8 cellular contexts compared by ENCODE assay signal in the genomic region with DNA sequence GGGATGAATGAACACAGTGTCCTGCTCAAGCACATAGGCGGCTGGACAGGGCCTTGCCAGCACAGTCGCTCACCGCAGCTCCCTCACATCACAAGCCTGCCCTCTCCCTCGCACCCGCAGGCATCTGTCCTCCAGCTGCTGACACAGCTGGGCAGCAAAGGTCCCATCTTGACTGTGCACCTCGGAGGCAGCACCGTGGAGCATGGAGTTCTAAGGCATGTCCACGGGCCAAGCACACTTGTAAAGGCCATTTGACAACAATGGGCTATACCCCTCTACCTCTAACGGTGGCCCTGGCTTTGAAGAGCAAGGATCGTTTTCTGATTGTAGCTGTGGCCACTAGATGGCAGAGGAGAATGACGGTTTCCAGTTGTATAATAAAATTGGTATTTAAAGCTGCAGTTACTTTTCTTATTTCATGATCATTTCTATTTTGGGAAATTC. TPM values are rescaled to one million over a fixed set of nuclear protein-coding genes. Genes with fewer than 3 reads are reported as not detected.
A peak's percentile ranks its signal among the peaks of the same experiment; 100 is the strongest.
DNase-seq lines count a peak whose midpoint lies in the region; ATAC-seq and TF ChIP-seq lines count a peak whose summit lies in the region.

No MANE protein-coding gene starts in this region.

- H3K4me1 Mint-ChIP-seq in WTC11: peaks cover 19% of the 10 kb centered on the region

- CTCF ChIA-PET in WTC11 (lab: Charles Lee): interaction anchor here (0.7 to 1.7 kb wide), 11 partner anchors 9 to 479 kb away, joined by 3 to 9 read pairs (median 4); a partner anchor contains a TSS

- intact Hi-C loops in Right ventricle myocardium superior (cut with DNase I) (loop anchor here (10.0 kb wide), 3 partner anchors 224 to 464 kb away; a partner anchor contains a TSS), sciatic nerve (cut with DNase I) (loop anchor here (10.0 kb wide), 1 partner anchor 134 kb away; a partner anchor contains a TSS)

- ATAC-seq in HG03378 (IDR thresholded peaks at IDR 0.05; ENCODE audit: unreplicated experiment) (peak; percentile 53), WTC11 (peak; percentile 20; the same call in 1 of the 2 replicates), Right ventricle myocardium superior (ENCODE audit: poor library complexity) (peak; percentile 38), sciatic nerve (peak; percentile 83), GM19324 (IDR thresholded peaks at IDR 0.05; ENCODE audit: low FRiP score, unreplicated experiment) (no peak)

- no peaks in the 10 kb centered on the region for H3K27me3 Mint-ChIP-seq in WTC11 (ENCODE audit: low read depth)

- POLR2A ChIA-PET in WTC11 (lab: Charles Lee): no interaction called here

- H3K36me3 Mint-ChIP-seq in WTC11: no peaks in the 10 kb centered on the region

- H3K27ac Mint-ChIP-seq in WTC11: no peak overlapping the region

- no peaks in the 10 kb centered on the region for H3K9me3 Mint-ChIP-seq in WTC11

- H3K4me3 Mint-ChIP-seq in WTC11: no peak overlapping the region

- no peak for TF ChIP-seq CTCF in WTC11 (IDR thresholded peaks at IDR 0.05)

- peak; percentile 27 for DNase-seq in NCI-H748 (lab: John Stamatoyannopoulos, UW; ENCODE audit: unreplicated experiment)
- no peak for DNase-seq in NCI-H748 treated with DMSO at 0.1 percent for 48 hours (lab: John Stamatoyannopoulos, UW)
- no peak for DNase-seq in WTC11 (ENCODE audit: low spot score)
- DNase-seq in Right ventricle myocardium superior: no peak
- peak; percentile 67 for DNase-seq in sciatic nerve (ENCODE audit: low spot score)
- DNase-seq in islet precursor cell: no peak

TF ChIP-seq in WTC11, 78 proteins besides CTCF, POLR2A, EP300 and RAD21 (continues in another document):
- TF ChIP-seq, protein P1, sequence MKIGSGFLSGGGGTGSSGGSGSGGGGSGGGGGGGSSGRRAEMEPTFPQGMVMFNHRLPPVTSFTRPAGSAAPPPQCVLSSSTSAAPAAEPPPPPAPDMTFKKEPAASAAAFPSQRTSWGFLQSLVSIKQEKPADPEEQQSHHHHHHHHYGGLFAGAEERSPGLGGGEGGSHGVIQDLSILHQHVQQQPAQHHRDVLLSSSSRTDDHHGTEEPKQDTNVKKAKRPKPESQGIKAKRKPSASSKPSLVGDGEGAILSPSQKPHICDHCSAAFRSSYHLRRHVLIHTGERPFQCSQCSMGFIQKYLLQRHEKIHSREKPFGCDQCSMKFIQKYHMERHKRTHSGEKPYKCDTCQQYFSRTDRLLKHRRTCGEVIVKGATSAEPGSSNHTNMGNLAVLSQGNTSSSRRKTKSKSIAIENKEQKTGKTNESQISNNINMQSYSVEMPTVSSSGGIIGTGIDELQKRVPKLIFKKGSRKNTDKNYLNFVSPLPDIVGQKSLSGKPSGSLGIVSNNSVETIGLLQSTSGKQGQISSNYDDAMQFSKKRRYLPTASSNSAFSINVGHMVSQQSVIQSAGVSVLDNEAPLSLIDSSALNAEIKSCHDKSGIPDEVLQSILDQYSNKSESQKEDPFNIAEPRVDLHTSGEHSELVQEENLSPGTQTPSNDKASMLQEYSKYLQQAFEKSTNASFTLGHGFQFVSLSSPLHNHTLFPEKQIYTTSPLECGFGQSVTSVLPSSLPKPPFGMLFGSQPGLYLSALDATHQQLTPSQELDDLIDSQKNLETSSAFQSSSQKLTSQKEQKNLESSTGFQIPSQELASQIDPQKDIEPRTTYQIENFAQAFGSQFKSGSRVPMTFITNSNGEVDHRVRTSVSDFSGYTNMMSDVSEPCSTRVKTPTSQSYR (CRISPR knock-in tag; IDR thresholded peaks at IDR 0.05): no peak
- TF ChIP-seq KAT7 (CRISPR knock-in tag; IDR thresholded peaks at IDR 0.05; ENCODE audit: borderline replicate concordance) (no peak), FOXK1 (CRISPR knock-in tag; IDR thresholded peaks at IDR 0.05) (no peak), NR2C2 (CRISPR knock-in tag; IDR thresholded peaks at IDR 0.05) (no peak), NR3C1 (CRISPR knock-in tag; conservative IDR thresholded peaks at IDR 0.05; ENCODE audit: low read depth) (no peak), CREM (CRISPR knock-in tag; IDR thresholded peaks at IDR 0.05) (no peak), SMAD3 (CRISPR knock-in tag; IDR thresholded peaks at IDR 0.05; ENCODE audit: borderline replicate concordance) (no peak), ZNF232 (CRISPR knock-in tag; IDR thresholded peaks at IDR 0.05) (no peak)
- TF ChIP-seq, protein P2, sequence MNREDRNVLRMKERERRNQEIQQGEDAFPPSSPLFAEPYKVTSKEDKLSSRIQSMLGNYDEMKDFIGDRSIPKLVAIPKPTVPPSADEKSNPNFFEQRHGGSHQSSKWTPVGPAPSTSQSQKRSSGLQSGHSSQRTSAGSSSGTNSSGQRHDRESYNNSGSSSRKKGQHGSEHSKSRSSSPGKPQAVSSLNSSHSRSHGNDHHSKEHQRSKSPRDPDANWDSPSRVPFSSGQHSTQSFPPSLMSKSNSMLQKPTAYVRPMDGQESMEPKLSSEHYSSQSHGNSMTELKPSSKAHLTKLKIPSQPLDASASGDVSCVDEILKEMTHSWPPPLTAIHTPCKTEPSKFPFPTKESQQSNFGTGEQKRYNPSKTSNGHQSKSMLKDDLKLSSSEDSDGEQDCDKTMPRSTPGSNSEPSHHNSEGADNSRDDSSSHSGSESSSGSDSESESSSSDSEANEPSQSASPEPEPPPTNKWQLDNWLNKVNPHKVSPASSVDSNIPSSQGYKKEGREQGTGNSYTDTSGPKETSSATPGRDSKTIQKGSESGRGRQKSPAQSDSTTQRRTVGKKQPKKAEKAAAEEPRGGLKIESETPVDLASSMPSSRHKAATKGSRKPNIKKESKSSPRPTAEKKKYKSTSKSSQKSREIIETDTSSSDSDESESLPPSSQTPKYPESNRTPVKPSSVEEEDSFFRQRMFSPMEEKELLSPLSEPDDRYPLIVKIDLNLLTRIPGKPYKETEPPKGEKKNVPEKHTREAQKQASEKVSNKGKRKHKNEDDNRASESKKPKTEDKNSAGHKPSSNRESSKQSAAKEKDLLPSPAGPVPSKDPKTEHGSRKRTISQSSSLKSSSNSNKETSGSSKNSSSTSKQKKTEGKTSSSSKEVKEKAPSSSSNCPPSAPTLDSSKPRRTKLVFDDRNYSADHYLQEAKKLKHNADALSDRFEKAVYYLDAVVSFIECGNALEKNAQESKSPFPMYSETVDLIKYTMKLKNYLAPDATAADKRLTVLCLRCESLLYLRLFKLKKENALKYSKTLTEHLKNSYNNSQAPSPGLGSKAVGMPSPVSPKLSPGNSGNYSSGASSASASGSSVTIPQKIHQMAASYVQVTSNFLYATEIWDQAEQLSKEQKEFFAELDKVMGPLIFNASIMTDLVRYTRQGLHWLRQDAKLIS (CRISPR knock-in tag; IDR thresholded peaks at IDR 0.05; ENCODE audit: borderline replicate concordance): no peak
- TF ChIP-seq, protein P3, sequence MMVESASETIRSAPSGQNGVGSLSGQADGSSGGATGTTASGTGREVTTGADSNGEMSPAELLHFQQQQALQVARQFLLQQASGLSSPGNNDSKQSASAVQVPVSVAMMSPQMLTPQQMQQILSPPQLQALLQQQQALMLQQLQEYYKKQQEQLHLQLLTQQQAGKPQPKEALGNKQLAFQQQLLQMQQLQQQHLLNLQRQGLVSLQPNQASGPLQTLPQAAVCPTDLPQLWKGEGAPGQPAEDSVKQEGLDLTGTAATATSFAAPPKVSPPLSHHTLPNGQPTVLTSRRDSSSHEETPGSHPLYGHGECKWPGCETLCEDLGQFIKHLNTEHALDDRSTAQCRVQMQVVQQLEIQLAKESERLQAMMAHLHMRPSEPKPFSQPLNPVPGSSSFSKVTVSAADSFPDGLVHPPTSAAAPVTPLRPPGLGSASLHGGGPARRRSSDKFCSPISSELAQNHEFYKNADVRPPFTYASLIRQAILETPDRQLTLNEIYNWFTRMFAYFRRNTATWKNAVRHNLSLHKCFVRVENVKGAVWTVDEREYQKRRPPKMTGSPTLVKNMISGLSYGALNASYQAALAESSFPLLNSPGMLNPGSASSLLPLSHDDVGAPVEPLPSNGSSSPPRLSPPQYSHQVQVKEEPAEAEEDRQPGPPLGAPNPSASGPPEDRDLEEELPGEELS (CRISPR knock-in tag; IDR thresholded peaks at IDR 0.05): no peak
- TF ChIP-seq, protein P4, sequence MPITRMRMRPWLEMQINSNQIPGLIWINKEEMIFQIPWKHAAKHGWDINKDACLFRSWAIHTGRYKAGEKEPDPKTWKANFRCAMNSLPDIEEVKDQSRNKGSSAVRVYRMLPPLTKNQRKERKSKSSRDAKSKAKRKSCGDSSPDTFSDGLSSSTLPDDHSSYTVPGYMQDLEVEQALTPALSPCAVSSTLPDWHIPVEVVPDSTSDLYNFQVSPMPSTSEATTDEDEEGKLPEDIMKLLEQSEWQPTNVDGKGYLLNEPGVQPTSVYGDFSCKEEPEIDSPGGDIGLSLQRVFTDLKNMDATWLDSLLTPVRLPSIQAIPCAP (CRISPR knock-in tag; IDR thresholded peaks at IDR 0.05): no peak
- TF ChIP-seq, protein P5, sequence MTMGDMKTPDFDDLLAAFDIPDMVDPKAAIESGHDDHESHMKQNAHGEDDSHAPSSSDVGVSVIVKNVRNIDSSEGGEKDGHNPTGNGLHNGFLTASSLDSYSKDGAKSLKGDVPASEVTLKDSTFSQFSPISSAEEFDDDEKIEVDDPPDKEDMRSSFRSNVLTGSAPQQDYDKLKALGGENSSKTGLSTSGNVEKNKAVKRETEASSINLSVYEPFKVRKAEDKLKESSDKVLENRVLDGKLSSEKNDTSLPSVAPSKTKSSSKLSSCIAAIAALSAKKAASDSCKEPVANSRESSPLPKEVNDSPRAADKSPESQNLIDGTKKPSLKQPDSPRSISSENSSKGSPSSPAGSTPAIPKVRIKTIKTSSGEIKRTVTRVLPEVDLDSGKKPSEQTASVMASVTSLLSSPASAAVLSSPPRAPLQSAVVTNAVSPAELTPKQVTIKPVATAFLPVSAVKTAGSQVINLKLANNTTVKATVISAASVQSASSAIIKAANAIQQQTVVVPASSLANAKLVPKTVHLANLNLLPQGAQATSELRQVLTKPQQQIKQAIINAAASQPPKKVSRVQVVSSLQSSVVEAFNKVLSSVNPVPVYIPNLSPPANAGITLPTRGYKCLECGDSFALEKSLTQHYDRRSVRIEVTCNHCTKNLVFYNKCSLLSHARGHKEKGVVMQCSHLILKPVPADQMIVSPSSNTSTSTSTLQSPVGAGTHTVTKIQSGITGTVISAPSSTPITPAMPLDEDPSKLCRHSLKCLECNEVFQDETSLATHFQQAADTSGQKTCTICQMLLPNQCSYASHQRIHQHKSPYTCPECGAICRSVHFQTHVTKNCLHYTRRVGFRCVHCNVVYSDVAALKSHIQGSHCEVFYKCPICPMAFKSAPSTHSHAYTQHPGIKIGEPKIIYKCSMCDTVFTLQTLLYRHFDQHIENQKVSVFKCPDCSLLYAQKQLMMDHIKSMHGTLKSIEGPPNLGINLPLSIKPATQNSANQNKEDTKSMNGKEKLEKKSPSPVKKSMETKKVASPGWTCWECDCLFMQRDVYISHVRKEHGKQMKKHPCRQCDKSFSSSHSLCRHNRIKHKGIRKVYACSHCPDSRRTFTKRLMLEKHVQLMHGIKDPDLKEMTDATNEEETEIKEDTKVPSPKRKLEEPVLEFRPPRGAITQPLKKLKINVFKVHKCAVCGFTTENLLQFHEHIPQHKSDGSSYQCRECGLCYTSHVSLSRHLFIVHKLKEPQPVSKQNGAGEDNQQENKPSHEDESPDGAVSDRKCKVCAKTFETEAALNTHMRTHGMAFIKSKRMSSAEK (CRISPR knock-in tag; IDR thresholded peaks at IDR 0.05; ENCODE audit: borderline replicate concordance): no peak

RNA-seq across cellular contexts. Expression of a gene that starts 53.8 kb away (rescaled TPM):
- total RNA-seq in WTC11 (2021) (2.5 to 4.2 TPM (median 2.6 TPM) in 3 replicates), Right ventricle myocardium superior (15.4 TPM), sciatic nerve (1.3 TPM)

Comparison
In these comparisons a context has a peak if more than half of its experiments do, and no peak if none do; other contexts are left out.
1. DNase-seq: peak in NCI-H748 (single experiment) and sciatic nerve (single experiment); none in NCI-H748 treated with DMSO at 0.1 percent for 48 hours (single experiment), WTC11 (single experiment), Right ventricle myocardium superior (single experiment) and islet precursor cell (single experiment).